11 cellular contexts compared by ENCODE assay signal in the genomic region with DNA sequence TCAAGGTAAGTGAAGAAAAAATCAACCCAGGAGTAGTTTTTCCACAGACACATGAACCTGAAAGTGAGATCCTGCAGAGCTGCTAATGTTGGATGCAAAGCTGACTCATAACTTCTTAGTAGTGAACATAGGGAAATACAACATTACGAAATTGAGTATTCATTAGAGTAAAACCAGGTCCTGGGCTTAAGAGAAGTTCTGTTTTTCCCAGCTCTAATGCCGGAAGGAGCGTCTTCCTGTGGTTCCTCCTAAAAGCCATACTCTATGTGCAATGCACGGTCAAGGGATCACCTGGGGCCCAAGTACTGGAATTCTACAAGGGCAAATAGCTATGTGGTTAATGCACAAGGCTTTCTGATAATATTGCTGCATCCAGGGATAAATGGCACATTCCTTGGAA.
A peak's percentile ranks its signal among the peaks of the same experiment; 100 is the strongest.
DNase-seq lines count a peak whose midpoint lies in the region; ATAC-seq and TF ChIP-seq lines count a peak whose summit lies in the region.
"Had no signal": no experiment of that assay in that cellular context is flagged by ENCODE, and none has a peak within 500 bp of the region (broad histone marks: within the 10 kb centered on the region; RNA-seq: fewer than 3 reads in every experiment).

No MANE protein-coding gene starts in this region.

- H3K36me3 ChIP-seq in osteoblast (ENCODE audit: insufficient read depth, low read length): peaks cover 5% of the 10 kb centered on the region

- H3K27me3 ChIP-seq in osteoblast (ENCODE audit: insufficient read depth, low read length): no peaks in the 10 kb centered on the region

- H3K27me3 Mint-ChIP-seq in glutamatergic neuron (ENCODE audit: unreplicated experiment): peaks cover 2% of the 10 kb centered on the region

- H3K4me1 ChIP-seq in osteoblast (ENCODE audit: insufficient read depth, low read length): peaks cover 29% of the 10 kb centered on the region

- no peaks in the 10 kb centered on the region for H3K9me3 ChIP-seq in osteoblast (ENCODE audit: low read depth, low read length)

- H3K27ac Mint-ChIP-seq in glutamatergic neuron (ENCODE audit: unreplicated experiment): no peak overlapping the region

- H3K4me1 Mint-ChIP-seq in glutamatergic neuron (ENCODE audit: low read depth, unreplicated experiment): peaks cover 8% of the 10 kb centered on the region

- no peak overlapping the region for H2AFZ ChIP-seq in osteoblast (ENCODE audit: low read length)

- no peaks in the 10 kb centered on the region for H3K36me3 Mint-ChIP-seq in glutamatergic neuron (ENCODE audit: unreplicated experiment)

- H3K27ac ChIP-seq in epithelial cell of prostate: peak overlapping the region; percentile 89
- H3K27ac ChIP-seq in osteoblast (ENCODE audit: low read depth, low read length): peak overlapping the region; percentile 68

- H3K4me3 ChIP-seq in osteoblast (ENCODE audit: insufficient read depth, low read length): no peak overlapping the region

- peaks cover 90% of the 10 kb centered on the region for H3K79me2 ChIP-seq in osteoblast (ENCODE audit: insufficient read depth, low read length)

- DNase-seq in GF-D8 (lab: John Stamatoyannopoulos, UW): peak; percentile 41
- DNase-seq in NOMO-1 treated with dmso at 0.1 percent for 144 hours (lab: John Stamatoyannopoulos, UW; ENCODE audit: unreplicated experiment): peak; percentile 7
- no peak for DNase-seq in epithelial cell of prostate (ENCODE audit: low read depth, low spot score)
- DNase-seq in osteoblast (ENCODE audit: insufficient read length, low spot score, missing footprints): no peak
- DNase-seq in glutamatergic neuron: no peak
- DNase-seq in foreskin melanocyte: no peak
- DNase-seq in left lobe of liver (ENCODE audit: low spot score): no peak
- DNase-seq: activated naive CD4-positive, alpha-beta T cell treated with Interleukin-2 at 50 U/mL for 16 hours; effector memory CD4-positive, alpha-beta T cell; NCI-H1092 had no signal

- H3K4me3 Mint-ChIP-seq in glutamatergic neuron (ENCODE audit: unreplicated experiment): no peak overlapping the region

- peaks cover 22% of the 10 kb centered on the region for H4K20me1 ChIP-seq in osteoblast (ENCODE audit: insufficient read depth, low read length)

- H3K4me2 ChIP-seq in osteoblast (ENCODE audit: insufficient read depth, low read length): peak overlapping the region; percentile 16

- H3K9me3 Mint-ChIP-seq in glutamatergic neuron (ENCODE audit: unreplicated experiment): peaks cover 5% of the 10 kb centered on the region

- no peak for ATAC-seq in HG03354 (IDR thresholded peaks at IDR 0.05; ENCODE audit: poor library complexity, severe bottlenecking, unreplicated experiment)
- no peak for ATAC-seq in left lobe of liver

- TF ChIP-seq CTCF in osteoblast (IDR thresholded peaks at IDR 0.05; ENCODE audit: extremely low read depth, low read depth, low read length): no peak
- TF ChIP-seq CTCF in glutamatergic neuron (IDR thresholded peaks at IDR 0.05; ENCODE audit: partially characterized antibody, unreplicated experiment): no peak

Comparison
In these comparisons a context has a peak if more than half of its experiments do, and no peak if none do; other contexts are left out.
1. DNase-seq: peak in GF-D8 (single experiment) and NOMO-1 treated with dmso at 0.1 percent for 144 hours (single experiment); none in epithelial cell of prostate (single experiment), osteoblast (single experiment), glutamatergic neuron (single experiment), foreskin melanocyte (single experiment) and left lobe of liver (single experiment).